9 cellular contexts compared by ENCODE assay signal in the genomic region with DNA sequence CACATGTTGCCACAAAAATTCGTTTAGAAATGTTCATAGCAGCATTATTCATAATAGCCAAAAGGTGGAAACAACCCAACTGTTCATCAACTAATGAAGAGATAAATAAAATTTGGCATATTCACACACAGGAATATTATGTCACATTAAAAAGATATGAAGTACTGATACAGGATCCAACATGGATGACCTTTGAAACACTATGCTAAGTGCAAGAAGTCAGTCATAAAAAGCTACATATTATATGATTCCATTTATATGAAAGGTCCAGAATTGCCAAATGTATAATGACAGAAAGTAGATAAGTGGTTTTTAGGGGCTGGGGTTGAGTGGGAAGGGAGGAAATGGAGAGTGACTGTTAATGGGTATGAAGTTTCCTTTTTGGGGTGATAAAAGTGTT. TPM values are rescaled to one million over a fixed set of nuclear protein-coding genes. Genes with fewer than 3 reads are reported as not detected.
"Had no signal": no experiment of that assay in that cellular context is flagged by ENCODE, and none has a peak within 500 bp of the region (broad histone marks: within the 10 kb centered on the region; RNA-seq: fewer than 3 reads in every experiment).

No MANE protein-coding gene starts in this region.

- H3K4me3 ChIP-seq: GM23338 had no signal

- H2AFZ ChIP-seq: GM23338 had no signal

- H3K27ac Mint-ChIP-seq: GM23338, H9, IgD-negative memory B cell had no signal

- H3K4me3 Mint-ChIP-seq: GM23338, H9, IgD-negative memory B cell had no signal

- FAIRE-seq: H1, H54, HepG2, HTR-8/SVneo had no signal

- DNase-seq: H9, HCEC 1CT, KBM-7 had no signal

- ATAC-seq: GM23338, HepG2 had no signal

- H3K4me1 Mint-ChIP-seq: GM23338, H9 had no signal

- H3K4me2 ChIP-seq: GM23338 had no signal

- H3K36me3 Mint-ChIP-seq: IgD-negative memory B cell had no signal

RNA-seq across cellular contexts. Expression of a gene that starts 9.0 kb away (rescaled TPM):
- total RNA-seq: HepG2 had no signal
